ENCODE assay signal across 1 cellular context in genomic region chr10:86403183-86403797, GRCh38.
A peak's percentile ranks its signal among the peaks of the same experiment; 100 is the strongest.
TF ChIP-seq lines count a peak whose summit lies in the region.

No MANE protein-coding gene starts in this region.

TF ChIP-seq in HepG2, 621 proteins besides CTCF, POLR2A, EP300 and RAD21:
- TF ChIP-seq PBX2 (CRISPR knock-in tag; IDR thresholded peaks at IDR 0.05) (peak; percentile 57; the same call in 1 of the 2 replicates), MEF2D (CRISPR knock-in tag; IDR thresholded peaks at IDR 0.05) (0 out of 2 replicates have a peak, but pooled peaks have one; percentile 21), ZNF780A (CRISPR knock-in tag; IDR thresholded peaks at IDR 0.05) (no peak), FOXP1 (IDR thresholded peaks at IDR 0.05) (peak; percentile 96), FOXP1 (CRISPR knock-in tag; IDR thresholded peaks at IDR 0.05) (peak; percentile 26; the same call in 1 of the 2 replicates), IRF9 (CRISPR knock-in tag; IDR thresholded peaks at IDR 0.05; ENCODE audit: borderline replicate concordance) (no peak), ZNF318 (CRISPR knock-in tag; IDR thresholded peaks at IDR 0.05) (no peak), NFIB (CRISPR knock-in tag; IDR thresholded peaks at IDR 0.05; ENCODE audit: borderline replicate concordance) (no peak), ZNF556 (CRISPR knock-in tag; IDR thresholded peaks at IDR 0.05; ENCODE audit: borderline replicate concordance) (0 out of 2 replicates have a peak, but pooled peaks have one; percentile 26), TBX2 (CRISPR knock-in tag; IDR thresholded peaks at IDR 0.05; ENCODE audit: borderline replicate concordance) (0 out of 2 replicates have a peak, but pooled peaks have one; percentile 1)
